ENCODE assay signal across 8 cellular contexts in genomic region chr13:113297370-113297871, GRCh38. TPM values are rescaled to one million over a fixed set of nuclear protein-coding genes. Genes with fewer than 3 reads are reported as not detected.
DNase-seq lines count a peak whose midpoint lies in the region; ATAC-seq, FAIRE-seq and TF ChIP-seq lines count a peak whose summit lies in the region.

No MANE protein-coding gene starts in this region.

- H3K4me1 ChIP-seq in SJCRH30: peaks cover 2% of the 10 kb centered on the region; the same call in 1 of the 2 replicates

- DNase-seq in SJCRH30 (peak in 1 of 2 experiments; percentile 19), H54 (ENCODE audit: insufficient read length, low spot score) (no peak), DMS114 treated with DMSO at 0.1 percent for 48 hours (lab: John Stamatoyannopoulos, UW; ENCODE audit: unreplicated experiment) (no peak)
- DNase-seq in stimulated activated CD4-positive, alpha-beta T cell treated with anti-CD3 and anti-CD28 coated beads, TNF-alpha, amount 100 ng/mL, for 4 hours (ENCODE audit: low read depth in 3 of 3): peak in 2 of 3 experiments; percentile 17 to 18

- H3K27ac ChIP-seq in SJCRH30 (no peak overlapping the region), adipose tissue (ENCODE audit: low read depth, low read length) (peak overlapping the region; percentile 12), layer of hippocampus (ENCODE audit: low read depth, low read length) (peak overlapping the region; percentile 91)

- H3K36me3 ChIP-seq in SJCRH30: no peaks in the 10 kb centered on the region

- FAIRE-seq in H54 (lab: Jason Lieb, UNC): no peak

- ATAC-seq in GM18861 (IDR thresholded peaks at IDR 0.05; ENCODE audit: unreplicated experiment) (peak; percentile 21), HG02798 (IDR thresholded peaks at IDR 0.05; ENCODE audit: poor library complexity, unreplicated experiment) (peak; percentile 26)

- TF ChIP-seq POLR2A in H54 (IDR thresholded peaks at IDR 0.05; ENCODE audit: low read depth, low read length): no peak

- peak overlapping the region; percentile 82 for H3K4me3 ChIP-seq in SJCRH30

- H3K9me3 ChIP-seq in SJCRH30 (replicated peaks): no peaks in the 10 kb centered on the region

- no peaks in the 10 kb centered on the region for H3K27me3 ChIP-seq in SJCRH30
- H3K27me3 ChIP-seq in layer of hippocampus (ENCODE audit: control insufficient read depth, insufficient read depth, low read length): no peaks in the 10 kb centered on the region

- WGBS in adipose tissue, 3 donors: 0% methylated on average over 30 to 49 of the region's 49 CpGs

RNA-seq across cellular contexts. Expression of gene LAMP1, which starts 0.4 kb away (rescaled TPM):
- 62.1 and 62.6 TPM in 2 replicates for total RNA-seq in SJCRH30 (2014; rRNA removed; shearing (Covaris generic))
- polyA plus RNA-seq in adipose tissue: 100 to 1,000 TPM in 1 of 3 donors, 10 to 100 TPM in 2; 46.6 to 101 (median 66.7) TPM

Comparison
In these comparisons a context has a peak if more than half of its experiments do, and no peak if none do; other contexts are left out.
1. DNase-seq: peak in stimulated activated CD4-positive, alpha-beta T cell treated with anti-CD3 and anti-CD28 coated beads, TNF-alpha, amount 100 ng/mL, for 4 hours (2 of 3); none in H54 (single experiment) and DMS114 treated with DMSO at 0.1 percent for 48 hours (single experiment).